ENCODE assay signal across 16 cellular contexts in the genomic region with DNA sequence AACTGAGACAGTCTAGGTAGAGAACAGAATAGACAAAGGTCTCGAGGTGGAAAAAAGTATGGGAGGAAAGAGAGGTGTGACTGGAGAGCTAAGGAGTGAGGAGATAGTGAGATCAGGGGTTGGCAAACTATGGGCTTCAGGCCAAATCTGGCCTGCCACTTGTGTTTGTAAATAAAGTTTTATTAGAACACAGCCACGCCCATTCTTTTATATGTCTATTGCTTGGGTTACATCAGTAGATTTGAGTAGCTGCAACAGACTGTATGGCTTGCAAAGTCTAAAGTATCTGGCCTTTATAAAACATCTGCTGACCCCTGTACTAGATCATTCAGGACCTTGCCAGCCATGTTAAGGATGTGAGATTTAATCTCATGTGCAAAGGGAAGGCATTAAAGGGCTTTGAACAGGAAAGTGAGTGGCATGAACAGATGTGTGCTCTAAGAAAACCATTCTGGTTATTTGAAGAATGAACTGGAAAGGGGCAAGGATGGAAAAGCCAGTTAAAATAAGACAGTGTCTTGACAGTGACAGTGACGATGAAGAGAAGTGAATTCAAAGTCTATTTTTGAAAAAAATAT.
"Had no signal": no experiment of that assay in that cellular context is flagged by ENCODE, and none has a peak within 500 bp of the region (broad histone marks: within the 10 kb centered on the region; RNA-seq: fewer than 3 reads in every experiment).

No MANE protein-coding gene starts in this region.

- H3K4me1 Mint-ChIP-seq: activated T-helper 17 cell treated with anti-CD3 and anti-CD28 coated beads, Interleukin-2, amount 50 U/mL, for 72 hours; stimulated activated naive CD8-positive, alpha-beta T cell treated with anti-CD3 and anti-CD28 coated beads, Interleukin-15, amount 100 ng/mL, for 72 hours had no signal

- H3K36me3 ChIP-seq: cardiac muscle cell, esophagus squamous epithelium, thoracic aorta had no signal

- FAIRE-seq: colon had no signal

- DNase-seq: activated CD4-positive, alpha-beta T cell treated with anti-CD3 and anti-CD28 coated beads, Interleukin-2, amount 10 ng/mL, durations not matched to agents 24 days and 14 days; activated naive CD4-positive, alpha-beta T cell treated with anti-CD3 and anti-CD28 coated beads for 36 hours; activated T-cell treated with anti-CD3 and anti-CD28 coated beads for 4 hours; esophagus squamous epithelium; foreskin fibroblast; glutamatergic neuron; stimulated activated CD4-positive, alpha-beta T cell treated with anti-CD3 and anti-CD28 coated beads, Interleukin-4, amount 100 ng/mL, for 1 hour; stimulated activated CD8-positive, alpha-beta memory T cell treated with anti-CD3 and anti-CD28 coated beads, Interleukin-4, amount 100 ng/mL, for 48 hours; stimulated activated naive CD8-positive, alpha-beta T cell treated with anti-CD3 and anti-CD28 coated beads, Interleukin-15, amount 100 ng/mL, for 72 hours had no signal

- H3K27me3 ChIP-seq: cardiac muscle cell, esophagus squamous epithelium had no signal

- H3K27ac Mint-ChIP-seq: activated CD4-positive, alpha-beta T cell treated with anti-CD3 and anti-CD28 coated beads, Interleukin-2, amount 10 ng/mL, durations not matched to agents 24 days and 14 days; activated naive CD4-positive, alpha-beta T cell treated with anti-CD3 and anti-CD28 coated beads for 36 hours; activated T-helper 17 cell treated with anti-CD3 and anti-CD28 coated beads, Interleukin-2, amount 50 U/mL, for 72 hours; natural killer cell treated with Interleukin-12 subunit alpha and Interleukin-12 subunit beta and Interleukin-15 and Interleukin-18, amount 100 ng/mL, for 72 hours; stimulated activated naive CD8-positive, alpha-beta T cell treated with anti-CD3 and anti-CD28 coated beads, Interleukin-15, amount 100 ng/mL, for 72 hours; WTC11 had no signal

- H3K9me3 Mint-ChIP-seq: activated naive CD4-positive, alpha-beta T cell treated with anti-CD3 and anti-CD28 coated beads for 36 hours; natural killer cell treated with Interleukin-12 subunit alpha and Interleukin-12 subunit beta and Interleukin-15 and Interleukin-18, amount 100 ng/mL, for 72 hours; stimulated activated naive CD8-positive, alpha-beta T cell treated with anti-CD3 and anti-CD28 coated beads, Interleukin-15, amount 100 ng/mL, for 72 hours had no signal

- H3K9me3 ChIP-seq: esophagus squamous epithelium, thoracic aorta had no signal

- H3K4me3 ChIP-seq: cardiac muscle cell, esophagus squamous epithelium, lung had no signal

- H3K4me3 Mint-ChIP-seq: activated CD4-positive, alpha-beta T cell treated with anti-CD3 and anti-CD28 coated beads, Interleukin-2, amount 10 ng/mL, durations not matched to agents 24 days and 14 days; activated naive CD4-positive, alpha-beta T cell treated with anti-CD3 and anti-CD28 coated beads for 36 hours; activated T-helper 17 cell treated with anti-CD3 and anti-CD28 coated beads, Interleukin-2, amount 50 U/mL, for 72 hours; natural killer cell treated with Interleukin-12 subunit alpha and Interleukin-12 subunit beta and Interleukin-15 and Interleukin-18, amount 100 ng/mL, for 72 hours; stimulated activated naive CD8-positive, alpha-beta T cell treated with anti-CD3 and anti-CD28 coated beads, Interleukin-15, amount 100 ng/mL, for 72 hours; WTC11 had no signal

- H3K36me3 Mint-ChIP-seq: natural killer cell treated with Interleukin-12 subunit alpha and Interleukin-12 subunit beta and Interleukin-15 and Interleukin-18, amount 100 ng/mL, for 72 hours; WTC11 had no signal

- H3K4me1 ChIP-seq: esophagus squamous epithelium had no signal

- H3K27me3 Mint-ChIP-seq: activated T-helper 17 cell treated with anti-CD3 and anti-CD28 coated beads, Interleukin-2, amount 50 U/mL, for 72 hours; natural killer cell treated with Interleukin-12 subunit alpha and Interleukin-12 subunit beta and Interleukin-15 and Interleukin-18, amount 100 ng/mL, for 72 hours; stimulated activated naive CD8-positive, alpha-beta T cell treated with anti-CD3 and anti-CD28 coated beads, Interleukin-15, amount 100 ng/mL, for 72 hours had no signal

- H3K27ac ChIP-seq: thoracic aorta had no signal

- ATAC-seq: activated T-helper 17 cell treated with anti-CD3 and anti-CD28 coated beads, Interleukin-2, amount 50 U/mL, for 72 hours; natural killer cell treated with Interleukin-12 subunit alpha and Interleukin-12 subunit beta and Interleukin-15 and Interleukin-18, amount 100 ng/mL, for 72 hours; stimulated activated naive CD8-positive, alpha-beta T cell treated with anti-CD3 and anti-CD28 coated beads, Interleukin-15, amount 100 ng/mL, for 72 hours; WTC11 had no signal
